In the genomic region with DNA sequence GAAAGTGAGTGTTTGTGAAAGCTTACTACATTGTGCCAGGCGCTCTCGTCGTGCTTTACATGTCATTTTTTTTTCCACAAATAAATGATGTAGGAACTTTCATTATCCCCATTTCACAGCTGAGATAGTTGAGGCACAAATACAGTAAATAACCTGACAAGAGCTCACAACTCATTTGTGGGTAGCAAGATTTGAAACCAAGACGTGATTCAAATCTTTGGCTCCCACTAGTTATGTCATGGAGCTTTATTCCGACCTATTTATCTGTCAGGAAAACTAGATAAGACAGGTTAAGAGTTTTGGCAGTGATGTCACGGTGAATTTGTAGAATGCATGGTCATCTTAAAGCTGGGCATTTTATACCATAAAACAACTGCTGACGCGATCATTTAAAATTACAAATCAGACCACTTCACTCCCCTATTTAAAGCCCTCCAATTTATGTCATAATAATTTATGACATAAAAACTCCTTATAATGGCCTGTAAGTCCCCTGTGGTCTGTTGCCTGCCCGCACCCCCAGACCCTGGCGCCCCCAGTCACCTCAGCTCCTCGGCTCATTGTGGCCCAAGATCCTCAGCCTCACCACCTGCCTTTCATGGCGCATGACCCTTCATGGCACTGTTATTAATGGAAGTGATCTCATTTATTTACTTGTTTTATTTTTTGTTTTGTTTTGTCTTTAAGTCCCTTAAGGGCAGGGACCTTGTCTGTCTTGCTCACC, we compare ENCODE assay signal across 1 cellular context.
TF ChIP-seq lines count a peak whose summit lies in the region.

No MANE protein-coding gene starts in this region.

TF ChIP-seq in endothelial cell of umbilical vein, 7 proteins besides CTCF, POLR2A, EP300 and RAD21 (continued from another document):
- no peak for TF ChIP-seq JUN (IDR thresholded peaks at IDR 0.05; ENCODE audit: borderline replicate concordance, insufficient read depth, insufficient read length, low read depth)
- TF ChIP-seq MYC (IDR thresholded peaks at IDR 0.05; ENCODE audit: low read depth, low read length) = no peak
- no peak for TF ChIP-seq FOS (IDR thresholded peaks at IDR 0.05; ENCODE audit: borderline replicate concordance, insufficient read depth, low read length)
- TF ChIP-seq GATA2 (IDR thresholded peaks at IDR 0.05; ENCODE audit: insufficient read depth, insufficient read length, low read depth, low read length) = no peak
